Comparison of ENCODE assay signal across 23 cellular contexts in genomic region chr22:28891156-28891733, GRCh38. TPM values are rescaled to one million over a fixed set of nuclear protein-coding genes. Genes with fewer than 3 reads are reported as not detected.
DNase-seq lines count a peak whose midpoint lies in the region; ATAC-seq, FAIRE-seq and TF ChIP-seq lines count a peak whose summit lies in the region.
"Had no signal": no experiment of that assay in that cellular context is flagged by ENCODE, and none has a peak within 500 bp of the region (broad histone marks: within the 10 kb centered on the region; RNA-seq: fewer than 3 reads in every experiment).

No MANE protein-coding gene starts in this region.

- peak; percentile 78 for FAIRE-seq in keratinocyte (lab: Jason Lieb, UNC)
- FAIRE-seq: D721Med, GM18507, H1 had no signal

- H3K27ac ChIP-seq in left ventricle myocardium inferior (replicated peaks), result peak overlapping the region; percentile 50
- H3K27ac ChIP-seq in right cardiac atrium (ENCODE audit: low read length), result no peak overlapping the region
- no peak overlapping the region for H3K27ac ChIP-seq in keratinocyte (ENCODE audit: control insufficient read depth, insufficient read depth, low read length)
- peak overlapping the region; percentile 73 to 86 (median 78) for H3K27ac ChIP-seq in gastrocnemius medialis
- H3K27ac ChIP-seq: BLaER1, SJSA1 had no signal

- ATAC-seq in right cardiac atrium (no peak), gastrocnemius medialis (no peak), GM18519 (IDR thresholded peaks at IDR 0.05; ENCODE audit: low FRiP score, unreplicated experiment) (no peak)
- ATAC-seq: PC-3 had no signal

- peaks cover 46% of the 10 kb centered on the region for H3K4me1 ChIP-seq in left ventricle myocardium inferior
- peaks cover 6% of the 10 kb centered on the region for H3K4me1 ChIP-seq in right cardiac atrium (ENCODE audit: control insufficient read depth, insufficient read depth, low read length)
- H3K4me1 ChIP-seq in keratinocyte (ENCODE audit: control insufficient read depth, extremely low read depth, insufficient read depth, low read length), result peaks cover 25% of the 10 kb centered on the region
- peaks cover 36 to 46% of the 10 kb centered on the region in 2 donors for H3K4me1 ChIP-seq in gastrocnemius medialis
- H3K4me1 ChIP-seq: SJSA1 had no signal

- intact Hi-C loops in left ventricle myocardium inferior (cut with micrococcal nuclease), result no loop called here
- intact Hi-C loops in right cardiac atrium (cut with DNase I), result no loop called here
- intact Hi-C loops in gastrocnemius medialis (cut with DNase I; ENCODE audit: low total_unique reads), result loop anchor here (10.0 kb wide), 1 partner anchor 64 kb away; no protein-coding TSS in a partner anchor

- dilution Hi-C loops in keratinocyte (cut with MboI; ENCODE audit: extremely low pct_ligation_motif_present, low sequenced_read_pairs), result no loop called here

- H3K9me3 ChIP-seq in left ventricle myocardium inferior (replicated peaks), result no peaks in the 10 kb centered on the region
- no peaks in the 10 kb centered on the region for H3K9me3 ChIP-seq in right cardiac atrium (ENCODE audit: control insufficient read depth, low read length)
- no peaks in the 10 kb centered on the region for H3K9me3 ChIP-seq in keratinocyte (ENCODE audit: control insufficient read depth, low read depth, low read length)
- H3K9me3 ChIP-seq in gastrocnemius medialis, result no peaks in the 10 kb centered on the region
- H3K9me3 ChIP-seq: BLaER1, SJSA1 had no signal

- no peak for TF ChIP-seq CTCF in left ventricle myocardium inferior (IDR thresholded peaks at IDR 0.05; ENCODE audit: borderline replicate concordance)
- no peak for TF ChIP-seq CTCF in keratinocyte (optimal IDR thresholded peaks at IDR 0.05 in 1 of 3, IDR thresholded peaks at IDR 0.05 in 1 of 3, conservative IDR thresholded peaks at IDR 0.05 in 1 of 3; ENCODE audit: extremely low read depth in 1 of 3, insufficient read depth in 2 of 3, low read length in 3 of 3)
- no peak for TF ChIP-seq CTCF in gastrocnemius medialis (IDR thresholded peaks at IDR 0.05 in 4 of 5, conservative IDR thresholded peaks at IDR 0.05 in 1 of 5)

- H3K36me3 ChIP-seq in left ventricle myocardium inferior (no peaks in the 10 kb centered on the region), keratinocyte (ENCODE audit: control insufficient read depth in 2 of 2, extremely low read depth in 1 of 2, insufficient read depth in 2 of 2, low read length in 2 of 2) (no peaks in the 10 kb centered on the region), gastrocnemius medialis (no peaks in the 10 kb centered on the region)
- H3K36me3 ChIP-seq: BLaER1, SJSA1 had no signal

- H3K4me2 ChIP-seq in keratinocyte (ENCODE audit: control insufficient read depth, extremely low read depth, insufficient read depth, low read depth, low read length), result no peak overlapping the region

- H2AFZ ChIP-seq in keratinocyte (ENCODE audit: control insufficient read depth, low read length), result no peak overlapping the region

- H4K20me1 ChIP-seq in keratinocyte (ENCODE audit: control insufficient read depth, extremely low read depth, insufficient read depth, low read length), result no peaks in the 10 kb centered on the region

- peaks cover 2% of the 10 kb centered on the region for H3K9me1 ChIP-seq in keratinocyte (ENCODE audit: control insufficient read depth, extremely low read depth, insufficient read depth, low read length)

- H3K4me3 ChIP-seq in left ventricle myocardium inferior (no peak overlapping the region), right cardiac atrium (ENCODE audit: low read length) (no peak overlapping the region), keratinocyte (ENCODE audit: control insufficient read depth in 2 of 3, extremely low read depth in 1 of 3, insufficient read depth in 2 of 3, low read depth in 1 of 3, low read length in 3 of 3) (no peak overlapping the region), gastrocnemius medialis (no peak overlapping the region)
- H3K4me3 ChIP-seq: BLaER1, SJSA1 had no signal

- WGBS in right cardiac atrium, result 91% methylated on average over 2 of the region's 2 CpGs

- in situ Hi-C loops in gastrocnemius medialis (cut with MboI; ENCODE audit: low sequenced_read_pairs in 4 of 4), result no loop called here

- H3K27me3 ChIP-seq in left ventricle myocardium inferior (ENCODE audit: low read depth), result no peaks in the 10 kb centered on the region
- no peaks in the 10 kb centered on the region for H3K27me3 ChIP-seq in right cardiac atrium (ENCODE audit: control insufficient read depth, insufficient read depth)
- H3K27me3 ChIP-seq in keratinocyte (ENCODE audit: control insufficient read depth, extremely low read depth, insufficient read depth, low read length), result no peaks in the 10 kb centered on the region
- H3K27me3 ChIP-seq in gastrocnemius medialis, result no peaks in the 10 kb centered on the region
- H3K27me3 ChIP-seq: BLaER1, SJSA1 had no signal

- DNase-seq in left ventricle myocardium inferior (no peak), right cardiac atrium (no peak), SK-N-DZ (ENCODE audit: low spot score) (peak; percentile 87), keratinocyte (ENCODE audit: low read depth, low spot score) (no peak), gastrocnemius medialis (no peak), retina (no peak)
- no peak for DNase-seq in activated CD4-positive, alpha-beta T cell treated with anti-CD3 and anti-CD28 coated beads, Interleukin-2, amount 50 U/mL, for 4 hours
- DNase-seq: CD4-positive, CD25-positive, alpha-beta regulatory T cell; HCEC 1CT; IMR-90; KG1; MM.1S; NCI-H1694; NCI-H2029 treated with DMSO at 0.1 percent for 48 hours; NCI-H345; NCI-H774; PC-3 had no signal

- H3K79me2 ChIP-seq in keratinocyte (ENCODE audit: control insufficient read depth, insufficient read depth, low read length), result peaks cover 56% of the 10 kb centered on the region

- TF ChIP-seq POLR2A in gastrocnemius medialis (IDR thresholded peaks at IDR 0.05), result no peak

- no peak overlapping the region for H3K9ac ChIP-seq in keratinocyte (ENCODE audit: control insufficient read depth, extremely low read depth, insufficient read depth, low read length)
- H3K9ac ChIP-seq: BLaER1 had no signal

RNA-seq across cellular contexts. Expression of gene ZNRF3, which starts 7.9 kb away (rescaled TPM):
- total RNA-seq in left ventricle myocardium inferior (6.3 TPM), right cardiac atrium (1 to 10 TPM; 8.4 to 9.4 (median 8.8) TPM), gastrocnemius medialis (10 to 100 TPM in 3 of 4 donors, 1 to 10 TPM in 1; 7.8 to 19.1 (median 11.1) TPM)
- polyA plus RNA-seq in right cardiac atrium (4.0 TPM), keratinocyte (2.1 to 4.0 TPM (median 2.6 TPM) in 3 replicates)
- 10.8 and 10.9 TPM in 2 replicates for polyA plus RNA-seq in SK-N-DZ (2014; cell fraction: cytosol; rRNA removed)
- polyA plus RNA-seq in SK-N-DZ (2014; cell fraction: nucleus; rRNA removed), result 6.6 and 8.7 TPM in 2 replicates
- polyA plus RNA-seq in keratinocyte (2011; ENCODE audit: low read depth), result 1.1 TPM
- polyA plus RNA-seq in keratinocyte (2011; cell fraction: cytosol; rRNA removed), result 1.5 and 1.6 TPM in 2 replicates
- 6.3 and 6.8 TPM in 2 replicates for polyA plus RNA-seq in keratinocyte (2011; cell fraction: nucleus; rRNA removed)
- 1.7 and 3.6 TPM in 2 replicates for polyA plus RNA-seq in keratinocyte (2012; ENCODE audit: low replicate concordance)
- 3.3 to 7.0 TPM (median 3.6 TPM) in 3 replicates for polyA minus RNA-seq in keratinocyte
- 6.1 TPM for polyA minus RNA-seq in keratinocyte (2011; cell fraction: cytosol; rRNA and poly(A)+ RNA removed)
- polyA minus RNA-seq in keratinocyte (2011; cell fraction: nucleus; rRNA and poly(A)+ RNA removed), result 11.2 and 11.9 TPM in 2 replicates

Comparison
In these comparisons a context has a peak if more than half of its experiments do, and no peak if none do; other contexts are left out.
1. H3K27ac ChIP-seq: peak in left ventricle myocardium inferior (single experiment) and gastrocnemius medialis (4 of 4); none in right cardiac atrium (single experiment) and keratinocyte (single experiment).